In the genomic region with DNA sequence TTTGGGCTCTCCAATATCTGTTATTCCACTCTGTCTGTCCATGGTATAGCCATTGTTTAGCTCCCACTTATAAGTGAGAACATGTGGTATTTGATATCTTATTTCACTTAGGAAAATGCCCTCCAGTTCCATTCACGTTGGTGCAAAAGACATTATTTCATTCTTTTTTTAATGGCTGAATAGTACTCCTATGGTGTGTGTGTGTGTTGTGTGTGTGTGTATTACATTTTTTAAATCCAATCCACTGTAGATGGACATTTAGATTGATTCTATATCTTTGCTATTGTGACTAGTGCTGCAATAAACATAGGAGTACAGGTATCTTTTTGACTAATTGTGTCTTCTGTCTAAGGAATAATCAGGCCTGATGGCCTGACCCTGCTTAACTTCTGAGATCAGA, we compare ENCODE assay signal across 9 cellular contexts. TPM values are rescaled to one million over a fixed set of nuclear protein-coding genes. Genes with fewer than 3 reads are reported as not detected.
"Had no signal": no experiment of that assay in that cellular context is flagged by ENCODE, and none has a peak within 500 bp of the region (broad histone marks: within the 10 kb centered on the region; RNA-seq: fewer than 3 reads in every experiment).

No MANE protein-coding gene starts in this region.

- H3K4me3 ChIP-seq: GM23248, GM23338, HAP-1 had no signal

- H3K4me3 Mint-ChIP-seq: GM23338, H9 had no signal

- H3K4me2 ChIP-seq: GM23338 had no signal

- H3K27ac ChIP-seq: GM23248 had no signal

- FAIRE-seq: H1 had no signal

- ATAC-seq: GM23338, HCT116 had no signal

- H3K4me1 ChIP-seq: HAP-1 had no signal

- H3K9me3 Mint-ChIP-seq: GM23338, H9, HFFc6 had no signal

- H2AFZ ChIP-seq: GM23248, GM23338 had no signal

- H3K9me3 ChIP-seq: HAP-1 had no signal

- H3K9ac ChIP-seq: GM23248 had no signal

- DNase-seq: GOT3, H7, H9 had no signal

- H3K27ac Mint-ChIP-seq: GM23338, H9 had no signal

RNA-seq across cellular contexts. Expression of a gene that starts 7.4 kb away (rescaled TPM):
- total RNA-seq: H7 had no signal
